ENCODE assay signal across 1 cellular context in genomic region chr1:19877821-19878636, GRCh38.
TF ChIP-seq lines count a peak whose summit lies in the region.

No MANE protein-coding gene starts in this region.

TF ChIP-seq in HepG2, 621 proteins besides CTCF, POLR2A, EP300 and RAD21:
- no peak for TF ChIP-seq FOSL2 (CRISPR knock-in tag; IDR thresholded peaks at IDR 0.05)
- no peak for TF ChIP-seq BCL6 (CRISPR knock-in tag; IDR thresholded peaks at IDR 0.05)
- no peak for TF ChIP-seq ATF3 (CRISPR knock-in tag; IDR thresholded peaks at IDR 0.05)
- no peak for TF ChIP-seq GZF1 (CRISPR knock-in tag; IDR thresholded peaks at IDR 0.05)
- TF ChIP-seq ZNF576 (CRISPR knock-in tag; IDR thresholded peaks at IDR 0.05), result no peak
- no peak for TF ChIP-seq THRA (CRISPR knock-in tag; IDR thresholded peaks at IDR 0.05; ENCODE audit: borderline replicate concordance)
- no peak for TF ChIP-seq ZBTB43 (CRISPR knock-in tag; conservative IDR thresholded peaks at IDR 0.05)
- TF ChIP-seq MED1 (CRISPR knock-in tag; IDR thresholded peaks at IDR 0.05), result no peak
- no peak for TF ChIP-seq KAT2B (IDR thresholded peaks at IDR 0.05; ENCODE audit: borderline replicate concordance, low read depth, low read length)
- TF ChIP-seq HNF4A (CRISPR knock-in tag; IDR thresholded peaks at IDR 0.05), result no peak
- TF ChIP-seq ZNF335 (CRISPR knock-in tag; IDR thresholded peaks at IDR 0.05), result no peak
- TF ChIP-seq ATF7 (IDR thresholded peaks at IDR 0.05), result no peak
- no peak for TF ChIP-seq ATF7 (CRISPR knock-in tag; IDR thresholded peaks at IDR 0.05)
- TF ChIP-seq ETV6 (CRISPR knock-in tag; conservative IDR thresholded peaks at IDR 0.05), result no peak
- TF ChIP-seq ZNF569 (CRISPR knock-in tag; IDR thresholded peaks at IDR 0.05; ENCODE audit: borderline replicate concordance), result no peak
- TF ChIP-seq KLF12 (CRISPR knock-in tag; IDR thresholded peaks at IDR 0.05; ENCODE audit: borderline replicate concordance), result no peak
- no peak for TF ChIP-seq ZNF720 (CRISPR knock-in tag; IDR thresholded peaks at IDR 0.05)
- no peak for TF ChIP-seq ZNF382 (CRISPR knock-in tag; IDR thresholded peaks at IDR 0.05; ENCODE audit: borderline replicate concordance)
- TF ChIP-seq GMEB2 (CRISPR knock-in tag; IDR thresholded peaks at IDR 0.05; ENCODE audit: low read depth), result no peak
